Comparison of ENCODE assay signal across 1 cellular context in the genomic region with DNA sequence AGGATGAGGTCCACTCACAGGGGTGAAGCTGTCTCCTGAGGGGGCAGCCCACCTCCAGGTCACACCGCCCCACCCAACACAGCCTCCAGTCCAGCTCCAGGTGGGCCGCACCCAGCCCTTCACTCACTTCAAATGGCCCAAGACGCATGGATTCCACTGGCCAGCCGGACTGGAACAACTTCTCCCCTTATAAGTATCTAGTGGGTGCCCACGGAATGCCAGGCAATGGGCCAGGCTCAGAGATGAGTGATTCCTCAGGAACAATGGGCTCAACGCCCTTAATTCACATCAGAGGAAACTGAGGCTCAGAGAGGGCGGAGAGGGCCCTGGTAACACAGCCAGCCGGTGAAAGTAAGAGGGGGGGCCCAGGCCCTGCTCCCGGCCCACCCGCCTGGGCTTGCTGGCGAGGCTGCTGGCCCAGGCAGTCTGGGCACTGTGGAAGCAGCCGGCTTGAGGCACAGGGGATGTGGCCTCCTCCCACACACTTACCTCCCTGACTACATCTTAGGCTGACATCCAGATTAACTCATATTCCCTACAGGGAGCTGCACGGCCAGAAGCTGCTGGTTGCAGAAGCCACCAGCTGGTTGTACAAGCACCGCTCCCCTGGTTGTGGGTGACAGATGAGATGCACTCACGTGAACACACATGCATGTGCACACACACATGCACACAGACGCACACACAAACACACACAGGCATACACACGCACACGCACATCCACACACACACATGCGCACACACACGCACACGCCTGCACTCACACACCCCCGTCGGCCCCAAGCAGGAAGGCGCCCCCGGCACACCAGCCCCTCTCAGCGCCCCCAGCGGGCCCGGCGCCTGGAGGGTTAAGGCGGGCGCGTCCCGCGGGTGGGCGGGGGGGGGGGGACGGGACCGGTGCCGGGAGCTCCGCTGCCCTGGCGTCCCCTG.
TF ChIP-seq lines count a peak whose summit lies in the region.

No MANE protein-coding gene starts in this region.

TF ChIP-seq in HepG2, 621 proteins besides CTCF, POLR2A, EP300 and RAD21 (continued from another document):
- TF ChIP-seq PHF20 (CRISPR knock-in tag; IDR thresholded peaks at IDR 0.05) (no peak), ZNF672 (CRISPR knock-in tag; IDR thresholded peaks at IDR 0.05) (0 out of 2 replicates have a peak, but pooled peaks have one; percentile 23), ZNF768 (CRISPR knock-in tag; IDR thresholded peaks at IDR 0.05) (peak; percentile 81), FOXC1 (CRISPR knock-in tag; IDR thresholded peaks at IDR 0.05; ENCODE audit: borderline replicate concordance) (no peak), REL (CRISPR knock-in tag; conservative IDR thresholded peaks at IDR 0.05) (peak; percentile 8; the same call in 1 of the 2 replicates)
- TF ChIP-seq, protein P1, sequence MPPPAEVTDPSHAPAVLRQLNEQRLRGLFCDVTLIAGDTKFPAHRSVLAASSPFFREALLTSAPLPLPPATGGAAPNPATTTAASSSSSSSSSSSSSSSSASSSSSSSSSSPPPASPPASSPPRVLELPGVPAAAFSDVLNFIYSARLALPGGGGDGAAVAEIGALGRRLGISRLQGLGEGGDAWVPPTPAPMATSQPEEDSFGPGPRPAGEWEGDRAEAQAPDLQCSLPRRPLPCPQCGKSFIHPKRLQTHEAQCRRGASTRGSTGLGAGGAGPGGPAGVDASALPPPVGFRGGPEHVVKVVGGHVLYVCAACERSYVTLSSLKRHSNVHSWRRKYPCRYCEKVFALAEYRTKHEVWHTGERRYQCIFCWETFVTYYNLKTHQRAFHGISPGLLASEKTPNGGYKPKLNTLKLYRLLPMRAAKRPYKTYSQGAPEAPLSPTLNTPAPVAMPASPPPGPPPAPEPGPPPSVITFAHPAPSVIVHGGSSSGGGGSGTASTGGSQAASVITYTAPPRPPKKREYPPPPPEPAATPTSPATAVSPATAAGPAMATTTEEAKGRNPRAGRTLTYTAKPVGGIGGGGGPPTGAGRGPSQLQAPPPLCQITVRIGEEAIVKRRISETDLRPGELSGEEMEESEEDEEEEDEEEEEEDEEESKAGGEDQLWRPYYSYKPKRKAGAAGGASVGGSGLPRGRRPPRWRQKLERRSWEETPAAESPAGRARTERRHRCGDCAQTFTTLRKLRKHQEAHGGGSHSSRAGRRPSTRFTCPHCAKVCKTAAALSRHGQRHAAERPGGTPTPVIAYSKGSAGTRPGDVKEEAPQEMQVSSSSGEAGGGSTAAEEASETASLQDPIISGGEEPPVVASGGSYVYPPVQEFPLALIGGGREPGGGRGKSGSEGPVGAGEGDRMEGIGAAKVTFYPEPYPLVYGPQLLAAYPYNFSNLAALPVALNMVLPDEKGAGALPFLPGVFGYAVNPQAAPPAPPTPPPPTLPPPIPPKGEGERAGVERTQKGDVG (CRISPR knock-in tag; IDR thresholded peaks at IDR 0.05; ENCODE audit: borderline replicate concordance): no peak
TF ChIP-seq in HepG2: peak in this region for 19.
